ENCODE assay signal across 10 cellular contexts in genomic region chr15:76994496-76994895, GRCh38. TPM values are rescaled to one million over a fixed set of nuclear protein-coding genes. Genes with fewer than 3 reads are reported as not detected.
DNase-seq lines count a peak whose midpoint lies in the region; ATAC-seq and TF ChIP-seq lines count a peak whose summit lies in the region.
"Had no signal": no experiment of that assay in that cellular context is flagged by ENCODE, and none has a peak within 500 bp of the region (broad histone marks: within the 10 kb centered on the region; RNA-seq: fewer than 3 reads in every experiment).

No MANE protein-coding gene starts in this region.

- WGBS in thymus: 95% methylated on average over 6 of the region's 6 CpGs

- intact Hi-C loops in left lung (cut with DNase I): no loop called here

- H3K9me3 Mint-ChIP-seq in activated CD8-positive, alpha-beta T cell treated with anti-CD3 and anti-CD28 coated beads, Interleukin-2, amount 10 ng/mL, durations not matched to agents 7 days and 5 days (ENCODE audit: insufficient read depth): no peaks in the 10 kb centered on the region

- CTCF ChIA-PET in activated CD8-positive, alpha-beta T cell treated with anti-CD3 and anti-CD28 coated beads, Interleukin-2, amount 10 ng/mL, durations not matched to agents 7 days and 5 days (lab: Charles Lee): interaction anchor here (1.0 to 8.2 kb wide), 6 partner anchors 10 to 192 kb away, joined by 3 to 82 read pairs (median 32); no protein-coding TSS in a partner anchor

- H3K4me3 Mint-ChIP-seq in activated CD8-positive, alpha-beta T cell treated with anti-CD3 and anti-CD28 coated beads, Interleukin-2, amount 10 ng/mL, durations not matched to agents 7 days and 5 days: peak overlapping the region; percentile 96

- H3K4me1 ChIP-seq in left lung: peaks cover 0 to 85% of the 10 kb centered on the region in 2 donors
- H3K4me1 ChIP-seq in thymus (ENCODE audit: control insufficient read depth, insufficient read depth, low read length): peaks cover 18% of the 10 kb centered on the region

- H3K4me1 Mint-ChIP-seq in activated CD8-positive, alpha-beta T cell treated with anti-CD3 and anti-CD28 coated beads, Interleukin-2, amount 10 ng/mL, durations not matched to agents 7 days and 5 days (ENCODE audit: low read depth): peaks cover 69% of the 10 kb centered on the region

- DNase-seq in activated effector memory CD4-positive, alpha-beta T cell treated with anti-CD3 and anti-CD28 coated beads, Interleukin-2, amount 50 U/mL, for 16 hours: peak; percentile 65
- no peak for DNase-seq in activated effector memory CD4-positive, alpha-beta T cell treated with Interleukin-2 at 50 U/mL for 16 hours
- peak; percentile 49 for DNase-seq in activated CD8-positive, alpha-beta T cell treated with anti-CD3 and anti-CD28 coated beads, Interleukin-2, amount 10 ng/mL, durations not matched to agents 7 days and 5 days
- DNase-seq in left lung: no peak
- no peak for DNase-seq in T-helper 9 cell
- no peak for DNase-seq in SHP77 (lab: John Stamatoyannopoulos, UW)
- DNase-seq: kidney glomerular epithelial cell, NCI-H2029 had no signal

- H3K27me3 ChIP-seq in left lung (no peaks in the 10 kb centered on the region), thymus (ENCODE audit: control insufficient read depth, insufficient read depth) (no peaks in the 10 kb centered on the region)

- H3K27me3 Mint-ChIP-seq in activated CD8-positive, alpha-beta T cell treated with anti-CD3 and anti-CD28 coated beads, Interleukin-2, amount 10 ng/mL, durations not matched to agents 7 days and 5 days (ENCODE audit: low read depth): no peaks in the 10 kb centered on the region

- peak; percentile 11 for ATAC-seq in activated CD8-positive, alpha-beta T cell treated with anti-CD3 and anti-CD28 coated beads, Interleukin-2, amount 10 ng/mL, durations not matched to agents 7 days and 5 days
- no peak for ATAC-seq in left lung
- ATAC-seq in HG03097 (IDR thresholded peaks at IDR 0.05; ENCODE audit: low FRiP score, unreplicated experiment): no peak

- H3K4me3 ChIP-seq in left lung (peak overlapping the region in 1 of 2 donors; percentile 50), thymus (ENCODE audit: low read length) (no peak overlapping the region)

- peak overlapping the region; percentile 96 for H3K27ac Mint-ChIP-seq in activated CD8-positive, alpha-beta T cell treated with anti-CD3 and anti-CD28 coated beads, Interleukin-2, amount 10 ng/mL, durations not matched to agents 7 days and 5 days

- TF ChIP-seq CTCF in left lung (IDR thresholded peaks at IDR 0.05): no peak

- peaks cover 44% of the 10 kb centered on the region for H3K36me3 Mint-ChIP-seq in activated CD8-positive, alpha-beta T cell treated with anti-CD3 and anti-CD28 coated beads, Interleukin-2, amount 10 ng/mL, durations not matched to agents 7 days and 5 days (ENCODE audit: low read depth)

- POLR2A ChIA-PET in activated CD8-positive, alpha-beta T cell treated with anti-CD3 and anti-CD28 coated beads, Interleukin-2, amount 10 ng/mL, durations not matched to agents 7 days and 5 days (lab: Charles Lee): interaction anchor here (0.8 to 7.4 kb wide), 12 partner anchors 8 to 1542 kb away, joined by 3 to 125 read pairs (median 6); no protein-coding TSS in a partner anchor

- peak overlapping the region; percentile 65 to 94 for H3K27ac ChIP-seq in left lung
- peak overlapping the region; percentile 89 for H3K27ac ChIP-seq in thymus (ENCODE audit: low read depth)

- H3K36me3 ChIP-seq in left lung: peaks cover 0 to 3% of the 10 kb centered on the region in 2 donors
- no peaks in the 10 kb centered on the region for H3K36me3 ChIP-seq in thymus (ENCODE audit: control insufficient read depth, insufficient read depth)

- H3K9me3 ChIP-seq in left lung: no peaks in the 10 kb centered on the region
- H3K9me3 ChIP-seq in thymus (ENCODE audit: control insufficient read depth): no peaks in the 10 kb centered on the region

RNA-seq across cellular contexts. Expression of gene PSTPIP1, which starts 0.4 kb away (rescaled TPM):
- total RNA-seq in activated CD8-positive, alpha-beta T cell treated with anti-CD3 and anti-CD28 coated beads, Interleukin-2, amount 10 ng/mL, durations not matched to agents 7 days and 5 days: 100 to 1,000 TPM; 208 to 212 TPM
- 10 to 100 TPM in 1 of 2 donors, 1 to 10 TPM in 1; 9.1 to 52.9 TPM for total RNA-seq in left lung
- 54.8 TPM for polyA plus RNA-seq in thymus

Comparison
In these comparisons a context has a peak if more than half of its experiments do, and no peak if none do; other contexts are left out.
1. DNase-seq: peak in activated effector memory CD4-positive, alpha-beta T cell treated with anti-CD3 and anti-CD28 coated beads, Interleukin-2, amount 50 U/mL, for 16 hours (single experiment) and activated CD8-positive, alpha-beta T cell treated with anti-CD3 and anti-CD28 coated beads, Interleukin-2, amount 10 ng/mL, durations not matched to agents 7 days and 5 days (single experiment); none in activated effector memory CD4-positive, alpha-beta T cell treated with Interleukin-2 at 50 U/mL for 16 hours (single experiment), left lung (0 of 2), T-helper 9 cell (single experiment) and SHP77 (0 of 2).